ENCODE assay signal across 16 cellular contexts in the genomic region with DNA sequence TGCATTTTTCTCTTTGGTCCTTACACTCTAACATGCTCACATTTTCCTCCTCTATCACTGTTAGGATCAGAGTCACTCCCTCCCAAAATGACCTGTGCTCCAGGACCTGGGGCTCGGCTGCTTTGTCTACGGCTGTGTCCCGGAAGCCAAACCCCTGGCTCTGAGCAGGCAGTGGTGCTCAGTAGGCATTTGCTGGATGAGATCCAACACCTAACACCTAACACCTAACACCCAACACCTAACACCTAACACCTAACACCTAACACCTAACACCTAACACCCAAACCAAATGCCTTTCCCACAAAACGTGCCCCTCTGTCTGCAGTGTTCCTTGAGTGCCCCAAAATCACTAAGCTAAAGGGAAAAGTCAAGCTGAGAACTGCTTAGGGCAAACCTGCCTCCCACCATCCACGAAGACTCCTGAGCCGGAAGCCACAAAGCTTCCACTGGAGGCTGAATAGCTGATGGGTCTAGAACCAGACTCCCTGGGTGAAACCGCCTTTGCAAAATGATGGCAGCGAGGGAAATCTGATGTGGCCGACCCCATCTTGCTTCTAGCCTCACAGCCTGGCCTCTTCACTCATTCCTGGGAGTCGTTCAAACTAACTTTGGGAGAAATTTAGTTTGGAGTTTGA. TPM values are rescaled to one million over a fixed set of nuclear protein-coding genes. Genes with fewer than 3 reads are reported as not detected.
A peak's percentile ranks its signal among the peaks of the same experiment; 100 is the strongest.
DNase-seq lines count a peak whose midpoint lies in the region; ATAC-seq and TF ChIP-seq lines count a peak whose summit lies in the region.
"Had no signal": no experiment of that assay in that cellular context is flagged by ENCODE, and none has a peak within 500 bp of the region (broad histone marks: within the 10 kb centered on the region; RNA-seq: fewer than 3 reads in every experiment).

No MANE protein-coding gene starts in this region.

- DNase-seq in Caco-2 (no peak), SKM-1 (lab: John Stamatoyannopoulos, UW; ENCODE audit: unreplicated experiment) (no peak), coronary artery (ENCODE audit: low spot score) (no peak)
- peak; percentile 30 to 35 (median 34) for DNase-seq in effector memory CD8-positive, alpha-beta T cell
- DNase-seq in natural killer cell treated with Interleukin-12 subunit alpha and Interleukin-12 subunit beta and Interleukin-15 and Interleukin-18, amount 100 ng/mL, for 72 hours (ENCODE audit: low spot score) = no peak
- DNase-seq in activated CD4-positive, alpha-beta T cell treated with anti-CD3 and anti-CD28 coated beads, Interleukin-2, amount 50 U/mL, for 1 hour = no peak
- DNase-seq: activated CD4-positive, alpha-beta memory T cell treated with anti-CD3 and anti-CD28 coated beads for 36 hours; activated T-cell treated with anti-CD3 and anti-CD28 coated beads, Interleukin-2, amount 50 U/mL, for 4 hours; KBM-7; NCI-H1930; Right ventricle myocardium superior had no signal

- no peaks in the 10 kb centered on the region for H3K27me3 Mint-ChIP-seq in Caco-2 (ENCODE audit: insufficient read depth, unreplicated experiment)
- H3K27me3 Mint-ChIP-seq in effector memory CD8-positive, alpha-beta T cell = no peaks in the 10 kb centered on the region
- no peaks in the 10 kb centered on the region for H3K27me3 Mint-ChIP-seq in natural killer cell treated with Interleukin-12 subunit alpha and Interleukin-12 subunit beta and Interleukin-15 and Interleukin-18, amount 100 ng/mL, for 72 hours
- H3K27me3 Mint-ChIP-seq: activated CD4-positive, alpha-beta memory T cell treated with anti-CD3 and anti-CD28 coated beads for 36 hours; activated naive CD8-positive, alpha-beta T cell had no signal

- no peaks in the 10 kb centered on the region for H3K9me3 Mint-ChIP-seq in Caco-2 (ENCODE audit: unreplicated experiment)
- H3K9me3 Mint-ChIP-seq in effector memory CD8-positive, alpha-beta T cell = no peaks in the 10 kb centered on the region
- H3K9me3 Mint-ChIP-seq in natural killer cell treated with Interleukin-12 subunit alpha and Interleukin-12 subunit beta and Interleukin-15 and Interleukin-18, amount 100 ng/mL, for 72 hours = no peaks in the 10 kb centered on the region
- H3K9me3 Mint-ChIP-seq: activated CD4-positive, alpha-beta memory T cell treated with anti-CD3 and anti-CD28 coated beads for 36 hours; activated T-cell treated with anti-CD3 and anti-CD28 coated beads, Interleukin-2, amount 50 U/mL, for 4 hours; dendritic cell treated with granulocyte-macrophage colony-stimulating factor and Interleukin-4, amounts not matched to agents 40 ng/mL and 50 ng/mL, for 4 days had no signal

- no peak overlapping the region for H3K4me3 ChIP-seq in Caco-2 (ENCODE audit: low read depth, low read length)
- no peak overlapping the region for H3K4me3 ChIP-seq in HEK293 (ENCODE audit: low read depth, low read length)
- no peak overlapping the region for H3K4me3 ChIP-seq in coronary artery
- H3K4me3 ChIP-seq: right atrium auricular region had no signal

- no TSS peak for BruUV-seq in Caco-2 (replicated peaks; lab: Mats Ljungman, UMichigan)

- H3K27me3 ChIP-seq in Caco-2 (replicated peaks; ENCODE audit: control insufficient read depth, insufficient read depth, low read length) = no peaks in the 10 kb centered on the region
- H3K27me3 ChIP-seq: right atrium auricular region had no signal

- H3K36me3 Mint-ChIP-seq in Caco-2 (ENCODE audit: insufficient read depth, unreplicated experiment) = peaks cover 30% of the 10 kb centered on the region
- peaks cover 16% of the 10 kb centered on the region for H3K36me3 Mint-ChIP-seq in effector memory CD8-positive, alpha-beta T cell (ENCODE audit: insufficient read depth)
- H3K36me3 Mint-ChIP-seq in natural killer cell treated with Interleukin-12 subunit alpha and Interleukin-12 subunit beta and Interleukin-15 and Interleukin-18, amount 100 ng/mL, for 72 hours = no peaks in the 10 kb centered on the region
- H3K36me3 Mint-ChIP-seq: activated CD4-positive, alpha-beta memory T cell treated with anti-CD3 and anti-CD28 coated beads for 36 hours had no signal

- TF ChIP-seq CTCF in Caco-2 (IDR thresholded peaks at IDR 0.05; ENCODE audit: insufficient read depth in 1 of 2, low read depth in 1 of 2, low read length in 1 of 2, severe bottlenecking in 1 of 2, unreplicated experiment in 1 of 2) = no peak
- TF ChIP-seq CTCF in HEK293 (tag by site-specific recombination; IDR thresholded peaks at IDR 0.05) = no peak
- TF ChIP-seq CTCF in coronary artery (IDR thresholded peaks at IDR 0.05) = no peak

- no peak overlapping the region for H3K4me3 Mint-ChIP-seq in Caco-2 (ENCODE audit: unreplicated experiment)
- peak overlapping the region; percentile 72 to 73 for H3K4me3 Mint-ChIP-seq in effector memory CD8-positive, alpha-beta T cell
- H3K4me3 Mint-ChIP-seq in natural killer cell treated with Interleukin-12 subunit alpha and Interleukin-12 subunit beta and Interleukin-15 and Interleukin-18, amount 100 ng/mL, for 72 hours = no peak overlapping the region
- H3K4me3 Mint-ChIP-seq: activated CD4-positive, alpha-beta memory T cell treated with anti-CD3 and anti-CD28 coated beads for 36 hours; activated naive CD8-positive, alpha-beta T cell; activated T-cell treated with anti-CD3 and anti-CD28 coated beads, Interleukin-2, amount 50 U/mL, for 4 hours; dendritic cell treated with granulocyte-macrophage colony-stimulating factor and Interleukin-4, amounts not matched to agents 40 ng/mL and 50 ng/mL, for 4 days had no signal

- POLR2A ChIA-PET in Caco-2 (lab: Charles Lee) = no interaction called here
- POLR2A ChIA-PET in HEK293 (lab: Yijun Ruan, JAX) = no interaction called here

- no peaks in the 10 kb centered on the region for H3K9me3 ChIP-seq in Caco-2
- H3K9me3 ChIP-seq in HEK293 (ENCODE audit: control insufficient read depth, insufficient read depth, low read depth, low read length) = no peaks in the 10 kb centered on the region
- H3K9me3 ChIP-seq: right atrium auricular region had no signal

- H3K4me1 Mint-ChIP-seq in Caco-2 (ENCODE audit: low read depth, unreplicated experiment) = peaks cover 12% of the 10 kb centered on the region
- H3K4me1 Mint-ChIP-seq in effector memory CD8-positive, alpha-beta T cell (ENCODE audit: low read depth in 2 of 2) = peaks cover 30 to 39% of the 10 kb centered on the region in 2 donors
- H3K4me1 Mint-ChIP-seq in natural killer cell treated with Interleukin-12 subunit alpha and Interleukin-12 subunit beta and Interleukin-15 and Interleukin-18, amount 100 ng/mL, for 72 hours (ENCODE audit: low read depth in 2 of 2) = peaks cover 18 to 22% of the 10 kb centered on the region in 2 donors

- H3K4me1 ChIP-seq in Caco-2 (no peaks in the 10 kb centered on the region), HEK293 (ENCODE audit: control insufficient read depth, insufficient read depth, low read length) (no peaks in the 10 kb centered on the region)
- H3K4me1 ChIP-seq: right atrium auricular region had no signal

- H3K27ac Mint-ChIP-seq in Caco-2 (ENCODE audit: unreplicated experiment) = peak overlapping the region; percentile 0
- no peak overlapping the region for H3K27ac Mint-ChIP-seq in effector memory CD8-positive, alpha-beta T cell
- peak overlapping the region in 1 of 2 donors; percentile 10 for H3K27ac Mint-ChIP-seq in natural killer cell treated with Interleukin-12 subunit alpha and Interleukin-12 subunit beta and Interleukin-15 and Interleukin-18, amount 100 ng/mL, for 72 hours
- H3K27ac Mint-ChIP-seq: activated CD4-positive, alpha-beta memory T cell treated with anti-CD3 and anti-CD28 coated beads for 36 hours; activated naive CD8-positive, alpha-beta T cell; dendritic cell treated with granulocyte-macrophage colony-stimulating factor and Interleukin-4, amounts not matched to agents 40 ng/mL and 50 ng/mL, for 4 days had no signal

- CTCF ChIA-PET in Caco-2 (lab: Charles Lee) (interaction anchor here (0.7 kb wide), 1 partner anchor 11 kb away, joined by 3 read pairs; no protein-coding TSS in a partner anchor), HEK293 (lab: Yijun Ruan, JAX) (interaction anchor here (1.0 kb wide), 1 partner anchor 257 kb away, joined by 3 read pairs; no protein-coding TSS in a partner anchor)

- H3K36me3 ChIP-seq in Caco-2 (ENCODE audit: control insufficient read depth, insufficient read depth, low read length) (no peaks in the 10 kb centered on the region), HEK293 (ENCODE audit: control insufficient read depth in 2 of 2, insufficient read depth in 1 of 2, low read length in 2 of 2) (peaks cover 5 to 13% of the 10 kb centered on the region in 2 experiments)

- ATAC-seq in effector memory CD8-positive, alpha-beta T cell (replicated peaks) = peak; percentile 96
- ATAC-seq in natural killer cell treated with Interleukin-12 subunit alpha and Interleukin-12 subunit beta and Interleukin-15 and Interleukin-18, amount 100 ng/mL, for 72 hours = peak; percentile 43 to 51

- intact Hi-C loops in Caco-2 (cut with micrococcal nuclease; ENCODE audit: unreplicated experiment) = no loop called here

- H3K27ac ChIP-seq in HEK293 (ENCODE audit: extremely low read depth, low read depth, low read length) (no peak overlapping the region), coronary artery (no peak overlapping the region)
- H3K27ac ChIP-seq: right atrium auricular region, VCaP had no signal

TF ChIP-seq in HEK293, 187 proteins besides CTCF, POLR2A, EP300 and RAD21:
- TF ChIP-seq ZNF174 (tag by site-specific recombination; IDR thresholded peaks at IDR 0.05) = no peak
- TF ChIP-seq, protein P1, sequence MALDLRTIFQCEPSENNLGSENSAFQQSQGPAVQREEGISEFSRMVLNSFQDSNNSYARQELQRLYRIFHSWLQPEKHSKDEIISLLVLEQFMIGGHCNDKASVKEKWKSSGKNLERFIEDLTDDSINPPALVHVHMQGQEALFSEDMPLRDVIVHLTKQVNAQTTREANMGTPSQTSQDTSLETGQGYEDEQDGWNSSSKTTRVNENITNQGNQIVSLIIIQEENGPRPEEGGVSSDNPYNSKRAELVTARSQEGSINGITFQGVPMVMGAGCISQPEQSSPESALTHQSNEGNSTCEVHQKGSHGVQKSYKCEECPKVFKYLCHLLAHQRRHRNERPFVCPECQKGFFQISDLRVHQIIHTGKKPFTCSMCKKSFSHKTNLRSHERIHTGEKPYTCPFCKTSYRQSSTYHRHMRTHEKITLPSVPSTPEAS (tag by site-specific recombination; IDR thresholded peaks at IDR 0.05) = peak; percentile 27; the same call in 1 of the 2 replicates

RNA-seq across cellular contexts. Expression of gene HSP90AA1, which starts 29.2 kb away (rescaled TPM):
- 464 and 478 TPM in 2 replicates for total RNA-seq in Caco-2 (2022)
- total RNA-seq in natural killer cell treated with Interleukin-12 subunit alpha and Interleukin-12 subunit beta and Interleukin-15 and Interleukin-18, amount 100 ng/mL, for 72 hours = 100 to 1,000 TPM; 831 to 919 TPM

Comparison
In these comparisons a context has a peak if more than half of its experiments do, and no peak if none do; other contexts are left out.
1. DNase-seq: peak in effector memory CD8-positive, alpha-beta T cell (3 of 3); none in Caco-2 (0 of 2), natural killer cell treated with Interleukin-12 subunit alpha and Interleukin-12 subunit beta and Interleukin-15 and Interleukin-18, amount 100 ng/mL, for 72 hours (single experiment), activated CD4-positive, alpha-beta T cell treated with anti-CD3 and anti-CD28 coated beads, Interleukin-2, amount 50 U/mL, for 1 hour (single experiment), SKM-1 (single experiment) and coronary artery (single experiment).
2. H3K4me3 Mint-ChIP-seq: peak in effector memory CD8-positive, alpha-beta T cell (2 of 2); none in Caco-2 (single experiment) and natural killer cell treated with Interleukin-12 subunit alpha and Interleukin-12 subunit beta and Interleukin-15 and Interleukin-18, amount 100 ng/mL, for 72 hours (single experiment).